In genomic region chr1:223700942-223701637, GRCh38 we compare ENCODE assay signal across 8 cellular contexts. TPM values are rescaled to one million over a fixed set of nuclear protein-coding genes. Genes with fewer than 3 reads are reported as not detected.
DNase-seq lines count a peak whose midpoint lies in the region; ATAC-seq and TF ChIP-seq lines count a peak whose summit lies in the region.

No MANE protein-coding gene starts in this region.

- dilution Hi-C loops in mammary epithelial cell (cut with HindIII; ENCODE audit: low sequenced_read_pairs), result no loop called here

- TSS peak; percentile 90 for BruUV-seq in mammary epithelial cell (replicated peaks; lab: Mats Ljungman, UMichigan)

- H3K4me3 ChIP-seq in mammary epithelial cell (replicated peaks in 1 of 3; ENCODE audit: insufficient read depth in 1 of 3, low read depth in 2 of 3, low read length in 3 of 3) (peak overlapping the region; percentile 14 to 20 (median 16)), muscle layer of colon (ENCODE audit: low read depth in 1 of 2, low read length in 2 of 2) (no peak overlapping the region)

- peak; percentile 95 for DNase-seq in Daoy (ENCODE audit: low read depth)
- DNase-seq in LoVo (ENCODE audit: low spot score), result peak; percentile 69
- peak; percentile 94 for DNase-seq in mammary epithelial cell
- DNase-seq in NCI-H526 treated with DMSO at 0.1 percent for 48 hours (lab: John Stamatoyannopoulos, UW), result no peak
- no peak for DNase-seq in NCI-H345 (lab: John Stamatoyannopoulos, UW)
- no peak for DNase-seq in NCI-H2171 (lab: John Stamatoyannopoulos, UW)

- CTCF ChIA-PET in mammary epithelial cell (lab: Charles Lee; ENCODE audit: low non-redundant PET), result interaction anchor here (0.6 to 0.7 kb wide), 3 partner anchors 10 to 567 kb away, joined by 3 to 4 read pairs (median 3); no protein-coding TSS in a partner anchor

- H3K4me2 ChIP-seq in mammary epithelial cell (ENCODE audit: insufficient read depth, low read depth, low read length), result peak overlapping the region; percentile 87

- H3K79me2 ChIP-seq in mammary epithelial cell (ENCODE audit: insufficient read depth, low read length), result no peaks in the 10 kb centered on the region

- H2AFZ ChIP-seq in mammary epithelial cell (ENCODE audit: low read depth, low read length), result peak overlapping the region; percentile 51

- no peak for TF ChIP-seq CTCF in mammary epithelial cell (conservative IDR thresholded peaks at IDR 0.05 in 1 of 2, IDR thresholded peaks at IDR 0.05 in 1 of 2; ENCODE audit: extremely low read depth in 1 of 2, insufficient read depth in 1 of 2, low read depth in 1 of 2, low read length in 2 of 2)

- H3K4me1 ChIP-seq in mammary epithelial cell (ENCODE audit: insufficient read depth, low read length), result peaks cover 52% of the 10 kb centered on the region
- no peaks in the 10 kb centered on the region for H3K4me1 ChIP-seq in muscle layer of colon (ENCODE audit: insufficient read depth, low read length)

- intact Hi-C loops in mammary epithelial cell (cut with micrococcal nuclease), result loop anchor here (1.0 to 10.0 kb wide), 2 partner anchors 21 to 794 kb away; no protein-coding TSS in a partner anchor

- H3K9ac ChIP-seq in mammary epithelial cell (ENCODE audit: insufficient read depth, low read length), result peak overlapping the region; percentile 67
- no peak overlapping the region for H3K9ac ChIP-seq in muscle layer of colon (ENCODE audit: low read length)

- H3K9me3 ChIP-seq in mammary epithelial cell (replicated peaks; ENCODE audit: insufficient read depth, low read length) (no peaks in the 10 kb centered on the region), muscle layer of colon (ENCODE audit: low read length) (no peaks in the 10 kb centered on the region)

- H3K27me3 ChIP-seq in mammary epithelial cell (ENCODE audit: insufficient read depth, low read length), result no peaks in the 10 kb centered on the region
- H3K27me3 ChIP-seq in muscle layer of colon (ENCODE audit: control insufficient read depth in 1 of 2, insufficient read depth in 2 of 2, low read length in 2 of 2), result no peaks in the 10 kb centered on the region

- in situ Hi-C loops in mammary epithelial cell (cut with MboI; ENCODE audit: low sequenced_read_pairs in 2 of 2), result no loop called here

- H4K20me1 ChIP-seq in mammary epithelial cell (ENCODE audit: insufficient read depth, low read length), result no peaks in the 10 kb centered on the region

- H3K27ac ChIP-seq in mammary epithelial cell (ENCODE audit: insufficient read depth, low read depth, low read length) (peak overlapping the region; percentile 93), muscle layer of colon (ENCODE audit: low read depth, low read length) (peak overlapping the region; percentile 38)

- H3K36me3 ChIP-seq in mammary epithelial cell (ENCODE audit: insufficient read depth, low read length) (no peaks in the 10 kb centered on the region), muscle layer of colon (ENCODE audit: insufficient read depth, low read length) (no peaks in the 10 kb centered on the region)

- ATAC-seq in HG03097 (IDR thresholded peaks at IDR 0.05; ENCODE audit: low FRiP score, unreplicated experiment), result no peak

- 0% methylated on average over 4 of the region's 8 CpGs for WGBS in mammary epithelial cell (ENCODE audit: low coverage, missing lambda C conversion rate)

RNA-seq across cellular contexts. Expression of gene CAPN2, which starts 11.2 kb away (rescaled TPM):
- total RNA-seq in Daoy (2014; rRNA removed; shearing (Covaris generic)), result 186 and 189 TPM in 2 replicates
- total RNA-seq in mammary epithelial cell, result 100 to 1,000 TPM; 270 to 454 TPM
- 234 TPM for polyA plus RNA-seq in mammary epithelial cell
- polyA minus RNA-seq in mammary epithelial cell, result 517 TPM

RNA-seq across cellular contexts. Expression of gene CAPN8, which starts 35.6 kb away (rescaled TPM):
- not detected in 2 replicates for total RNA-seq in Daoy (2014; rRNA removed; shearing (Covaris generic))
- 1 to 10 TPM; 5.2 to 9.5 TPM for total RNA-seq in mammary epithelial cell
- polyA plus RNA-seq in mammary epithelial cell, result 4.5 TPM
- 0.78 TPM for polyA minus RNA-seq in mammary epithelial cell

Comparison
In these comparisons a context has a peak if more than half of its experiments do, and no peak if none do; other contexts are left out.
1. DNase-seq: peak in Daoy (single experiment), LoVo (single experiment) and mammary epithelial cell (single experiment); none in NCI-H526 treated with DMSO at 0.1 percent for 48 hours (single experiment), NCI-H345 (single experiment) and NCI-H2171 (single experiment).
2. H3K4me3 ChIP-seq: peak in mammary epithelial cell (3 of 3); none in muscle layer of colon (0 of 2).